Comparison of ENCODE assay signal across 8 cellular contexts in genomic region chr1:167938083-167938482, GRCh38. TPM values are rescaled to one million over a fixed set of nuclear protein-coding genes. Genes with fewer than 3 reads are reported as not detected.
DNase-seq lines count a peak whose midpoint lies in the region; ATAC-seq, FAIRE-seq and TF ChIP-seq lines count a peak whose summit lies in the region.

No MANE protein-coding gene starts in this region.

- intact Hi-C loops in GM12878 (cut with micrococcal nuclease; ENCODE audit: unreplicated experiment): loop anchor here (5.0 to 10.0 kb wide), 3 partner anchors 136 to 333 kb away; partner anchors contain the start of gene TIPRL

- in situ Hi-C loops in GM12878 (cut with MboI): loop anchor here (5.0 kb wide), 1 partner anchor 221 kb away; no protein-coding TSS in a partner anchor
- in situ Hi-C loops in G401 (cut with HindIII; ENCODE audit: low sequenced_read_pairs): no loop called here

- H2AFZ ChIP-seq in GM12878 (ENCODE audit: control insufficient read depth, low read depth, low read length): no peak overlapping the region

- no peak for TF ChIP-seq RAD21 in GM12878 (IDR thresholded peaks at IDR 0.05; ENCODE audit: insufficient read depth, low read depth, low read length)

- FAIRE-seq in GM12878 (lab: Jason Lieb, UNC): no peak

- H3K27me3 ChIP-seq in HUES48 (ENCODE audit: control insufficient read depth, insufficient read depth, low read length) (no peaks in the 10 kb centered on the region), GM12878 (replicated peaks in 1 of 2; ENCODE audit: control insufficient read depth in 2 of 2, insufficient read depth in 2 of 2, low read length in 1 of 2) (no peaks in the 10 kb centered on the region), mucosa of stomach (ENCODE audit: control insufficient read depth, insufficient read depth, low read length) (no peaks in the 10 kb centered on the region)

- SMC1A ChIA-PET in GM12878 (lab: Charles Lee; ENCODE audit: uncharacterized antibody, unreplicated experiment): interaction anchor here (0.6 to 1.7 kb wide), 8 partner anchors 11 to 221 kb away, joined by 3 to 9 read pairs (median 3); no protein-coding TSS in a partner anchor

- BruUV-seq in GM12878 (replicated peaks; lab: Mats Ljungman, UMichigan): no TSS peak

- peak overlapping the region; percentile 92 for H3K4me3 ChIP-seq in AG09309 (ENCODE audit: control insufficient read depth, low read depth, low read length)
- H3K4me3 ChIP-seq in HUES48 (ENCODE audit: low read depth, low read length): peak overlapping the region; percentile 96
- peak overlapping the region; percentile 95 for H3K4me3 ChIP-seq in GM12878
- no peak overlapping the region for H3K4me3 ChIP-seq in mucosa of stomach (ENCODE audit: low read length)

- H3K79me2 ChIP-seq in GM12878 (ENCODE audit: control insufficient read depth, insufficient read depth, low read length): peaks cover 85% of the 10 kb centered on the region

- DNase-seq in AG09309 (ENCODE audit: low read depth) (no peak), GM12878 (ENCODE audit: low read depth, low spot score) (no peak), G401 (ENCODE audit: low spot score) (no peak), cerebellar cortex (ENCODE audit: low spot score) (no peak)

- ATAC-seq in GM12878 (no peak), HG03097 (IDR thresholded peaks at IDR 0.05; ENCODE audit: low FRiP score, unreplicated experiment) (no peak), GM21526 (IDR thresholded peaks at IDR 0.05; ENCODE audit: low FRiP score, unreplicated experiment) (no peak)

- RAD21 ChIA-PET in GM12878 (lab: Charles Lee; ENCODE audit: unreplicated experiment): interaction anchor here (1.4 to 1.6 kb wide), 3 partner anchors 19 to 288 kb away, joined by 3 to 4 read pairs (median 3); partner anchors contain the start of gene SFT2D2

- peak overlapping the region; percentile 92; the same call in 1 of the 2 replicates for H3K9ac ChIP-seq in HUES48 (ENCODE audit: low read depth, low read length)
- peak overlapping the region; percentile 96 for H3K9ac ChIP-seq in GM12878 (ENCODE audit: control insufficient read depth, insufficient read depth, low read length)
- H3K9ac ChIP-seq in mucosa of stomach (ENCODE audit: low read length): peak overlapping the region; percentile 93

- H3K27ac ChIP-seq in HUES48 (ENCODE audit: low read depth, low read length): peak overlapping the region; percentile 98
- peak overlapping the region; percentile 99 for H3K27ac ChIP-seq in GM12878 (ENCODE audit: control insufficient read depth, insufficient read depth)

- H4K20me1 ChIP-seq in GM12878 (ENCODE audit: control insufficient read depth, insufficient read depth): no peaks in the 10 kb centered on the region

- H3K4me1 ChIP-seq in HUES48 (ENCODE audit: control insufficient read depth, insufficient read depth, low read length) (peaks cover 23% of the 10 kb centered on the region), GM12878 (ENCODE audit: control insufficient read depth, insufficient read depth, low read length) (no peaks in the 10 kb centered on the region), mucosa of stomach (ENCODE audit: control insufficient read depth, insufficient read depth, low read length) (no peaks in the 10 kb centered on the region)

- no peaks in the 10 kb centered on the region for H3K9me3 ChIP-seq in HUES48 (ENCODE audit: control insufficient read depth, insufficient read depth, low read length)
- H3K9me3 ChIP-seq in GM12878 (replicated peaks; ENCODE audit: control insufficient read depth, insufficient read depth, low read length): no peaks in the 10 kb centered on the region
- H3K9me3 ChIP-seq in mucosa of stomach (ENCODE audit: control insufficient read depth, low read length): no peaks in the 10 kb centered on the region

- TF ChIP-seq CTCF in AG09309 (IDR thresholded peaks at IDR 0.05; ENCODE audit: control insufficient read depth, insufficient read depth, low read depth, low read length, missing control alignments): no peak
- TF ChIP-seq CTCF in GM12878 (IDR thresholded peaks at IDR 0.05 in 2 of 3, conservative IDR thresholded peaks at IDR 0.05 in 1 of 3; ENCODE audit: control insufficient read depth in 2 of 3, extremely low read depth in 1 of 3, insufficient read depth in 1 of 3, low read depth in 3 of 3, low read length in 3 of 3): no peak

- no peaks in the 10 kb centered on the region for H3K36me3 ChIP-seq in HUES48 (ENCODE audit: control insufficient read depth, insufficient read depth, low read length)
- H3K36me3 ChIP-seq in GM12878 (ENCODE audit: control insufficient read depth in 2 of 2, insufficient read depth in 2 of 2, low read length in 1 of 2): no peaks in the 10 kb centered on the region; a peak in 1 of 4 replicates
- H3K36me3 ChIP-seq in mucosa of stomach (ENCODE audit: control insufficient read depth, insufficient read depth, low read length): no peaks in the 10 kb centered on the region

- peak overlapping the region; percentile 76 for H3K4me2 ChIP-seq in GM12878 (ENCODE audit: control insufficient read depth, insufficient read depth)

- POLR2A ChIA-PET in GM12878 (lab: Charles Lee): interaction anchor here (0.7 to 1.3 kb wide), 4 partner anchors 11 to 224 kb away, joined by 3 to 5 read pairs (median 4); partner anchors contain the start of gene MPZL1

- TF ChIP-seq EP300 in GM12878 (IDR thresholded peaks at IDR 0.05; ENCODE audit: borderline replicate concordance in 1 of 2, control insufficient read depth in 1 of 2, low read depth in 2 of 2, low read length in 2 of 2): no peak

- 37% methylated on average over 4 of the region's 4 CpGs for WGBS in GM12878 (ENCODE audit: insufficient coverage, insufficient replicate concordance, low lambda C conversion rate, missing lambda C conversion rate)

- CTCF ChIA-PET in GM12878 (lab: Yijun Ruan, JAX): interaction anchor here (0.9 to 2.1 kb wide), 3 partner anchors 10 to 144 kb away, joined by 3 to 8 read pairs (median 3); no protein-coding TSS in a partner anchor

- no peak for TF ChIP-seq POLR2A in GM12878 (IDR thresholded peaks at IDR 0.05; ENCODE audit: low read depth, low read length)

TF ChIP-seq in GM12878, 131 proteins besides CTCF, POLR2A, EP300 and RAD21 (continues in another document):
- TF ChIP-seq ZNF207 (IDR thresholded peaks at IDR 0.05; ENCODE audit: borderline replicate concordance) (no peak), CREB1 (IDR thresholded peaks at IDR 0.05; ENCODE audit: low read depth) (no peak)

RNA-seq across cellular contexts. Expression of gene MPC2, which starts 1.2 kb away (rescaled TPM):
- 6.9 and 9.0 TPM in 2 replicates for total RNA-seq in GM12878 (2013; cell fraction: nucleolus; rRNA removed)
- total RNA-seq in GM12878 (2014; rRNA removed): 58.5 and 59.8 TPM in 2 replicates
- total RNA-seq in GM12878 (2014; rRNA removed; fragmentation: Illumina TruSeq; extraction: Trizol): 60.3 and 64.0 TPM in 2 replicates
- total RNA-seq in GM12878 (2021): 69.0 and 71.7 TPM in 2 replicates
- polyA plus RNA-seq in GM12878 (2011; ENCODE audit: low read depth): 44.9 TPM
- polyA plus RNA-seq in GM12878 (2011; rRNA removed): 66.3 and 108 TPM in 2 replicates
- polyA plus RNA-seq in GM12878 (2011; cell fraction: cytosol; rRNA removed): 29.2 and 32.5 TPM in 2 replicates
- polyA plus RNA-seq in GM12878 (2011; cell fraction: nucleus; rRNA removed): 15.3 and 20.0 TPM in 2 replicates
- 61.1 and 69.3 TPM in 2 replicates for polyA plus RNA-seq in GM12878 (2012)
- polyA plus RNA-seq in GM12878 (2014; fragmentation: Illumina TruSeq; extraction: Trizol): 54.7 and 56.9 TPM in 2 replicates
- 10 to 100 TPM; 22.5 to 68.5 TPM for polyA plus RNA-seq in GM12878 (2014; fragmentation: Nextera tagmentation; extraction: Ambion mirVana)
- 46.0 and 55.9 TPM in 2 replicates for polyA plus RNA-seq in GM12878 (2014; rRNA removed)
- 100 to 1,000 TPM; 149 to 164 TPM for polyA plus RNA-seq in GM12878 (2016; fragmentation: Nextera tagmentation; extraction: Ambion mirVana)
- 8.1 and 10.4 TPM in 2 replicates for polyA minus RNA-seq in GM12878 (2011; rRNA and poly(A)+ RNA removed)
- polyA minus RNA-seq in GM12878 (2011; cell fraction: cytosol; rRNA and poly(A)+ RNA removed): 12.4 and 12.6 TPM in 2 replicates
- 5.7 and 7.3 TPM in 2 replicates for polyA minus RNA-seq in GM12878 (2011; cell fraction: nucleus; rRNA and poly(A)+ RNA removed)
- total RNA-seq in G401 (2014; rRNA removed; shearing (Covaris generic)): 67.2 and 72.8 TPM in 2 replicates

RNA-seq across cellular contexts. Expression of gene DCAF6, which starts 1.6 kb away (rescaled TPM):
- total RNA-seq in GM12878 (2013; cell fraction: nucleolus; rRNA removed): 188 and 208 TPM in 2 replicates
- 25.9 and 29.3 TPM in 2 replicates for total RNA-seq in GM12878 (2014; rRNA removed)
- total RNA-seq in GM12878 (2014; rRNA removed; fragmentation: Illumina TruSeq; extraction: Trizol): 36.6 and 39.6 TPM in 2 replicates
- 26.2 and 27.8 TPM in 2 replicates for total RNA-seq in GM12878 (2021)
- 21.0 TPM for polyA plus RNA-seq in GM12878 (2011; ENCODE audit: low read depth)
- polyA plus RNA-seq in GM12878 (2011; rRNA removed): 62.7 and 98.0 TPM in 2 replicates
- 30.7 and 48.6 TPM in 2 replicates for polyA plus RNA-seq in GM12878 (2011; cell fraction: cytosol; rRNA removed)
- 40.0 and 42.7 TPM in 2 replicates for polyA plus RNA-seq in GM12878 (2011; cell fraction: nucleus; rRNA removed)
- polyA plus RNA-seq in GM12878 (2012): 28.6 and 30.5 TPM in 2 replicates
- 40.6 and 47.5 TPM in 2 replicates for polyA plus RNA-seq in GM12878 (2014; fragmentation: Illumina TruSeq; extraction: Trizol)
- polyA plus RNA-seq in GM12878 (2014; fragmentation: Nextera tagmentation; extraction: Ambion mirVana): 10 to 100 TPM; 11.4 to 18.3 TPM
- 24.2 and 29.5 TPM in 2 replicates for polyA plus RNA-seq in GM12878 (2014; rRNA removed)
- 10 to 100 TPM; 51.2 to 58.1 TPM for polyA plus RNA-seq in GM12878 (2016; fragmentation: Nextera tagmentation; extraction: Ambion mirVana)
- polyA minus RNA-seq in GM12878 (2011; rRNA and poly(A)+ RNA removed): 71.9 and 140 TPM in 2 replicates
- polyA minus RNA-seq in GM12878 (2011; cell fraction: cytosol; rRNA and poly(A)+ RNA removed): 16.7 and 20.0 TPM in 2 replicates
- 51.3 and 71.8 TPM in 2 replicates for polyA minus RNA-seq in GM12878 (2011; cell fraction: nucleus; rRNA and poly(A)+ RNA removed)
- total RNA-seq in G401 (2014; rRNA removed; shearing (Covaris generic)): 41.8 and 56.2 TPM in 2 replicates

RNA-seq across cellular contexts. Expression of gene ADCY10, which starts 24.1 kb away (rescaled TPM):
- total RNA-seq in GM12878 (2013; cell fraction: nucleolus; rRNA removed): 0.73 TPM in 1 of 2 replicates, not detected in the other
- total RNA-seq in GM12878 (2014; rRNA removed) (0.22 TPM in 1 of 2 replicates, not detected in the other), GM12878 (2014; rRNA removed; fragmentation: Illumina TruSeq; extraction: Trizol) (not detected in 2 replicates), GM12878 (2021) (not detected in 2 replicates)
- polyA plus RNA-seq in GM12878 (2011; ENCODE audit: low read depth): not detected
- polyA plus RNA-seq in GM12878 (2011; rRNA removed) (0.07 and 0.22 TPM in 2 replicates), GM12878 (2014; fragmentation: Illumina TruSeq; extraction: Trizol) (0.13 TPM in 1 of 2 replicates, not detected in the other), GM12878 (2014; fragmentation: Nextera tagmentation; extraction: Ambion mirVana) (not detected), GM12878 (2014; rRNA removed) (not detected in 2 replicates), GM12878 (2016; fragmentation: Nextera tagmentation; extraction: Ambion mirVana) (not detected)
- polyA plus RNA-seq in GM12878 (2011; cell fraction: cytosol; rRNA removed): 0.07 and 0.12 TPM in 2 replicates
- polyA plus RNA-seq in GM12878 (2011; cell fraction: nucleus; rRNA removed): 0.21 and 0.26 TPM in 2 replicates
- polyA plus RNA-seq in GM12878 (2012): not detected in 2 replicates
- polyA minus RNA-seq in GM12878 (2011; rRNA and poly(A)+ RNA removed): 0.05 and 0.29 TPM in 2 replicates
- not detected in 2 replicates for polyA minus RNA-seq in GM12878 (2011; cell fraction: cytosol; rRNA and poly(A)+ RNA removed)
- polyA minus RNA-seq in GM12878 (2011; cell fraction: nucleus; rRNA and poly(A)+ RNA removed): 0.29 and 0.60 TPM in 2 replicates
- total RNA-seq in G401 (2014; rRNA removed; shearing (Covaris generic)): not detected in 2 replicates
